17 cellular contexts compared by ENCODE assay signal in the genomic region with DNA sequence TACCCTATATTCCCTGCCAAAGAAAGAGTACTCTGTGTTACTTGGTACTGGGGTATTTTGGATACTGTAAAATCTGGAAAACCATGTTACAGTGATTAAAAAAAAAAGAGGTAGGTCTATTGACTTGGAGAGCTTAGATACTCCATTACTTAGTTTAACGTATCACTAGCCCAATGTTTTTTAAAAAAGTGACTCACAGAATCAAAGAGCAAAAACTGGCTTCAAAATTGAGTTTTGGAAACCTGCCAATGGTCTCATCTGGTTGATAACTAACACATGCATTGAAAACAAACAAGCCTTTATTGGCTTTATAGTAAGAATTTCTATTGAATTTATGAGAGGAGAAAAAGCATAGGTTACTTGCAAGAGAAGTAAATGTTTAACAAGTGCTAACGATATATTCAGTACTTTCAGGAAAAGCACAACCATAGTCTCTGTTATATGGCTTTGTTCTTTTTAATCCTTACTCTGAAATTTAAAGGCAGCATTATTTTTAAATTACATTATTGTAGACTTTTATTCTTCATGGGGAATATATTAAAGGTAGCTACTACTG.
DNase-seq lines count a peak whose midpoint lies in the region; ATAC-seq, FAIRE-seq and TF ChIP-seq lines count a peak whose summit lies in the region.
"Had no signal": no experiment of that assay in that cellular context is flagged by ENCODE, and none has a peak within 500 bp of the region (broad histone marks: within the 10 kb centered on the region; RNA-seq: fewer than 3 reads in every experiment).

No MANE protein-coding gene starts in this region.

- 51% methylated on average over 2 of the region's 2 CpGs for WGBS in right cardiac atrium

- intact Hi-C loops in right cardiac atrium (cut with DNase I): no loop called here

- no peak overlapping the region for H3K9ac ChIP-seq in astrocyte (ENCODE audit: low read length)

- CTCF ChIA-PET in WTC11 (lab: Charles Lee): no interaction called here

- H3K27me3 ChIP-seq in astrocyte (ENCODE audit: insufficient read depth, low read length) (no peaks in the 10 kb centered on the region), right cardiac atrium (ENCODE audit: control insufficient read depth, insufficient read depth) (no peaks in the 10 kb centered on the region)
- H3K27me3 ChIP-seq: suprapubic skin had no signal

- H3K79me2 ChIP-seq in astrocyte (ENCODE audit: insufficient read depth, low read length): no peaks in the 10 kb centered on the region

- H3K27ac Mint-ChIP-seq in astrocyte (ENCODE audit: unreplicated experiment) (no peak overlapping the region), WTC11 (no peak overlapping the region)
- H3K27ac Mint-ChIP-seq: activated naive CD8-positive, alpha-beta T cell treated with anti-CD3 and anti-CD28 coated beads for 36 hours had no signal

- H3K9me3 ChIP-seq in astrocyte (ENCODE audit: insufficient read depth, low read depth, low read length) (peaks cover 4% of the 10 kb centered on the region), right cardiac atrium (ENCODE audit: control insufficient read depth, low read length) (no peaks in the 10 kb centered on the region)
- H3K9me3 ChIP-seq: A549, suprapubic skin had no signal

- no peaks in the 10 kb centered on the region for H4K20me1 ChIP-seq in astrocyte (ENCODE audit: insufficient read depth, low read length)

- H3K36me3 Mint-ChIP-seq in astrocyte (ENCODE audit: low read depth, unreplicated experiment) (no peaks in the 10 kb centered on the region), WTC11 (no peaks in the 10 kb centered on the region)
- H3K36me3 Mint-ChIP-seq: activated naive CD8-positive, alpha-beta T cell treated with anti-CD3 and anti-CD28 coated beads for 36 hours had no signal

- H3K4me3 Mint-ChIP-seq in astrocyte (ENCODE audit: unreplicated experiment): no peak overlapping the region
- H3K4me3 Mint-ChIP-seq in WTC11: no peak overlapping the region
- H3K4me3 Mint-ChIP-seq: activated naive CD8-positive, alpha-beta T cell treated with anti-CD3 and anti-CD28 coated beads for 36 hours had no signal

- H3K27ac ChIP-seq in astrocyte (ENCODE audit: low read depth, low read length) (no peak overlapping the region), right cardiac atrium (ENCODE audit: low read length) (no peak overlapping the region)
- H3K27ac ChIP-seq: A549, suprapubic skin had no signal

- no peak for FAIRE-seq in astrocyte (lab: Jason Lieb, UNC)
- FAIRE-seq: A549, HepG2 had no signal

- H3K4me2 ChIP-seq in astrocyte (ENCODE audit: low read length): no peak overlapping the region
- H3K4me2 ChIP-seq: A549 had no signal

- H3K27me3 Mint-ChIP-seq in astrocyte (ENCODE audit: low read depth, unreplicated experiment): no peaks in the 10 kb centered on the region
- H3K27me3 Mint-ChIP-seq in WTC11 (ENCODE audit: low read depth): no peaks in the 10 kb centered on the region
- H3K27me3 Mint-ChIP-seq: activated naive CD8-positive, alpha-beta T cell treated with anti-CD3 and anti-CD28 coated beads for 36 hours had no signal

- H3K9me3 Mint-ChIP-seq in astrocyte (ENCODE audit: unreplicated experiment) (peaks cover 2% of the 10 kb centered on the region), WTC11 (0 out of 2 replicates have a peak, but pooled peaks cover 2% of the 10 kb centered on the region)

- ATAC-seq in GM21825 (IDR thresholded peaks at IDR 0.05; ENCODE audit: unreplicated experiment) (no peak), WTC11 (no peak), right cardiac atrium (no peak)
- ATAC-seq: A549; activated CD4-positive, CD25-positive, alpha-beta regulatory T cell treated with anti-CD3 and anti-CD28 coated beads, Interleukin-2, amount 50 U/mL, for 24 hours; HepG2; Panc1 had no signal

- H3K4me3 ChIP-seq in astrocyte (ENCODE audit: insufficient read depth, low read depth, low read length) (no peak overlapping the region), foreskin fibroblast (ENCODE audit: low read depth in 1 of 2, low read length in 2 of 2) (no peak overlapping the region), right cardiac atrium (ENCODE audit: low read length) (no peak overlapping the region)
- H3K4me3 ChIP-seq: A549, suprapubic skin had no signal

- no peak for TF ChIP-seq CTCF in astrocyte (IDR thresholded peaks at IDR 0.05; ENCODE audit: insufficient read depth, low read depth, low read length)
- TF ChIP-seq CTCF in foreskin fibroblast (IDR thresholded peaks at IDR 0.05; ENCODE audit: low read depth, low read length): no peak
- TF ChIP-seq CTCF in WTC11 (IDR thresholded peaks at IDR 0.05): no peak

- H3K36me3 ChIP-seq in astrocyte (ENCODE audit: insufficient read depth, low read length): no peaks in the 10 kb centered on the region
- H3K36me3 ChIP-seq: suprapubic skin had no signal

- DNase-seq in A172 (ENCODE audit: low spot score): peak; percentile 41
- DNase-seq in HS-5 (ENCODE audit: low read depth): peak; percentile 38
- DNase-seq in astrocyte (ENCODE audit: low read depth): peak; percentile 22
- DNase-seq in foreskin fibroblast: peak; percentile 81 to 91
- DNase-seq in NCI-H1048 (lab: John Stamatoyannopoulos, UW): no peak
- DNase-seq in WTC11 (ENCODE audit: low spot score): no peak
- no peak for DNase-seq in right cardiac atrium
- DNase-seq: activated naive CD8-positive, alpha-beta T cell treated with anti-CD3 and anti-CD28 coated beads for 36 hours; erythroblast; NCI-H1417; NCI-H446 had no signal

- no peaks in the 10 kb centered on the region for H3K4me1 ChIP-seq in astrocyte (ENCODE audit: insufficient read depth, low read length)
- no peaks in the 10 kb centered on the region for H3K4me1 ChIP-seq in right cardiac atrium (ENCODE audit: control insufficient read depth, insufficient read depth, low read length)
- H3K4me1 ChIP-seq: A549, suprapubic skin had no signal

- H2AFZ ChIP-seq in astrocyte (ENCODE audit: low read depth, low read length): no peak overlapping the region

- POLR2A ChIA-PET in WTC11 (lab: Charles Lee): no interaction called here

- H3K4me1 Mint-ChIP-seq in astrocyte (ENCODE audit: low read depth, unreplicated experiment) (peaks cover 1% of the 10 kb centered on the region), WTC11 (peaks cover 5% of the 10 kb centered on the region)
- H3K4me1 Mint-ChIP-seq: activated naive CD8-positive, alpha-beta T cell treated with anti-CD3 and anti-CD28 coated beads for 36 hours had no signal

TF ChIP-seq in WTC11, 78 proteins besides CTCF, POLR2A, EP300 and RAD21 (continues in another document):
- TF ChIP-seq FOXK1 (CRISPR knock-in tag; IDR thresholded peaks at IDR 0.05): no peak
- no peak for TF ChIP-seq ARID4B (CRISPR knock-in tag; IDR thresholded peaks at IDR 0.05; ENCODE audit: borderline replicate concordance)
- TF ChIP-seq ELF4 (CRISPR knock-in tag; IDR thresholded peaks at IDR 0.05; ENCODE audit: low read depth): no peak
- TF ChIP-seq, protein P1, sequence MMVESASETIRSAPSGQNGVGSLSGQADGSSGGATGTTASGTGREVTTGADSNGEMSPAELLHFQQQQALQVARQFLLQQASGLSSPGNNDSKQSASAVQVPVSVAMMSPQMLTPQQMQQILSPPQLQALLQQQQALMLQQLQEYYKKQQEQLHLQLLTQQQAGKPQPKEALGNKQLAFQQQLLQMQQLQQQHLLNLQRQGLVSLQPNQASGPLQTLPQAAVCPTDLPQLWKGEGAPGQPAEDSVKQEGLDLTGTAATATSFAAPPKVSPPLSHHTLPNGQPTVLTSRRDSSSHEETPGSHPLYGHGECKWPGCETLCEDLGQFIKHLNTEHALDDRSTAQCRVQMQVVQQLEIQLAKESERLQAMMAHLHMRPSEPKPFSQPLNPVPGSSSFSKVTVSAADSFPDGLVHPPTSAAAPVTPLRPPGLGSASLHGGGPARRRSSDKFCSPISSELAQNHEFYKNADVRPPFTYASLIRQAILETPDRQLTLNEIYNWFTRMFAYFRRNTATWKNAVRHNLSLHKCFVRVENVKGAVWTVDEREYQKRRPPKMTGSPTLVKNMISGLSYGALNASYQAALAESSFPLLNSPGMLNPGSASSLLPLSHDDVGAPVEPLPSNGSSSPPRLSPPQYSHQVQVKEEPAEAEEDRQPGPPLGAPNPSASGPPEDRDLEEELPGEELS (CRISPR knock-in tag; IDR thresholded peaks at IDR 0.05): no peak
- no peak for TF ChIP-seq PRRX2 (CRISPR knock-in tag; IDR thresholded peaks at IDR 0.05)
- no peak for TF ChIP-seq SMAD3 (CRISPR knock-in tag; IDR thresholded peaks at IDR 0.05; ENCODE audit: borderline replicate concordance)
- TF ChIP-seq NR1H2 (CRISPR knock-in tag; IDR thresholded peaks at IDR 0.05): no peak

Comparison
In these comparisons a context has a peak if more than half of its experiments do, and no peak if none do; other contexts are left out.
1. DNase-seq: peak in A172 (single experiment), HS-5 (single experiment), astrocyte (single experiment) and foreskin fibroblast (2 of 2); none in NCI-H1048 (single experiment), WTC11 (single experiment) and right cardiac atrium (0 of 3).